9 cellular contexts compared by ENCODE assay signal in genomic region chr1:148733585-148734310, GRCh38. TPM values are rescaled to one million over a fixed set of nuclear protein-coding genes. Genes with fewer than 3 reads are reported as not detected.
DNase-seq lines count a peak whose midpoint lies in the region; ATAC-seq lines count a peak whose summit lies in the region.
"Not testable (repeated sequence)": the region's sequence is repeated elsewhere in the genome, so short reads cannot be mapped to it uniquely, and the experiment has no call there.
"Had no signal": no experiment of that assay in that cellular context is flagged by ENCODE, and none has a peak within 500 bp of the region (broad histone marks: within the 10 kb centered on the region; RNA-seq: fewer than 3 reads in every experiment).

No MANE protein-coding gene starts in this region.

- not testable (repeated sequence) for DNase-seq in activated CD8-positive, alpha-beta memory T cell treated with anti-CD3 and anti-CD28 coated beads, Interleukin-2, amount 10 ng/mL, durations not matched to agents 7 days and 5 days; natural killer cell treated with Interleukin-12 subunit alpha and Interleukin-12 subunit beta and Interleukin-15 and Interleukin-18, amount 100 ng/mL, for 72 hours (ENCODE audit: low spot score)

- not testable (repeated sequence) for H3K9me3 Mint-ChIP-seq in activated CD8-positive, alpha-beta memory T cell treated with anti-CD3 and anti-CD28 coated beads, Interleukin-2, amount 10 ng/mL, durations not matched to agents 7 days and 5 days (ENCODE audit: low read depth); natural killer cell treated with Interleukin-12 subunit alpha and Interleukin-12 subunit beta and Interleukin-15 and Interleukin-18, amount 100 ng/mL, for 72 hours

- H3K27me3 Mint-ChIP-seq in activated CD8-positive, alpha-beta memory T cell treated with anti-CD3 and anti-CD28 coated beads, Interleukin-2, amount 10 ng/mL, durations not matched to agents 7 days and 5 days; natural killer cell treated with Interleukin-12 subunit alpha and Interleukin-12 subunit beta and Interleukin-15 and Interleukin-18, amount 100 ng/mL, for 72 hours: not testable (repeated sequence)

- CTCF ChIA-PET in activated CD8-positive, alpha-beta memory T cell treated with anti-CD3 and anti-CD28 coated beads, Interleukin-2, amount 10 ng/mL, durations not matched to agents 7 days and 5 days (lab: Charles Lee): not testable (repeated sequence)

- H3K27ac Mint-ChIP-seq in activated CD8-positive, alpha-beta memory T cell treated with anti-CD3 and anti-CD28 coated beads, Interleukin-2, amount 10 ng/mL, durations not matched to agents 7 days and 5 days; natural killer cell treated with Interleukin-12 subunit alpha and Interleukin-12 subunit beta and Interleukin-15 and Interleukin-18, amount 100 ng/mL, for 72 hours: not testable (repeated sequence)

- H3K4me1 Mint-ChIP-seq in activated CD8-positive, alpha-beta memory T cell treated with anti-CD3 and anti-CD28 coated beads, Interleukin-2, amount 10 ng/mL, durations not matched to agents 7 days and 5 days; natural killer cell treated with Interleukin-12 subunit alpha and Interleukin-12 subunit beta and Interleukin-15 and Interleukin-18, amount 100 ng/mL, for 72 hours (ENCODE audit: low read depth in 2 of 2): not testable (repeated sequence)

- H3K4me3 Mint-ChIP-seq in activated CD8-positive, alpha-beta memory T cell treated with anti-CD3 and anti-CD28 coated beads, Interleukin-2, amount 10 ng/mL, durations not matched to agents 7 days and 5 days; natural killer cell treated with Interleukin-12 subunit alpha and Interleukin-12 subunit beta and Interleukin-15 and Interleukin-18, amount 100 ng/mL, for 72 hours: not testable (repeated sequence)

- H3K36me3 Mint-ChIP-seq in activated CD8-positive, alpha-beta memory T cell treated with anti-CD3 and anti-CD28 coated beads, Interleukin-2, amount 10 ng/mL, durations not matched to agents 7 days and 5 days; natural killer cell treated with Interleukin-12 subunit alpha and Interleukin-12 subunit beta and Interleukin-15 and Interleukin-18, amount 100 ng/mL, for 72 hours: not testable (repeated sequence)

- ATAC-seq in GM18502 (IDR thresholded peaks at IDR 0.05; ENCODE audit: poor library complexity, unreplicated experiment) (peak; percentile 68), GM19035 (IDR thresholded peaks at IDR 0.05; ENCODE audit: unreplicated experiment) (peak; percentile 72), GM21390 (IDR thresholded peaks at IDR 0.05; ENCODE audit: unreplicated experiment) (peak; percentile 78), HG02623 (IDR thresholded peaks at IDR 0.05; ENCODE audit: unreplicated experiment) (peak; percentile 65), HG03060 (IDR thresholded peaks at IDR 0.05; ENCODE audit: low read depth, unreplicated experiment) (peak; percentile 34), HG03439 (IDR thresholded peaks at IDR 0.05; ENCODE audit: unreplicated experiment) (peak; percentile 64)
- ATAC-seq in activated CD8-positive, alpha-beta memory T cell treated with anti-CD3 and anti-CD28 coated beads, Interleukin-2, amount 10 ng/mL, durations not matched to agents 7 days and 5 days: peak; percentile 83
- peak; percentile 73 to 82 for ATAC-seq in natural killer cell treated with Interleukin-12 subunit alpha and Interleukin-12 subunit beta and Interleukin-15 and Interleukin-18, amount 100 ng/mL, for 72 hours

RNA-seq across cellular contexts. Expression of gene NUDT4B, which starts 14.8 kb away (rescaled TPM):
- total RNA-seq in activated CD8-positive, alpha-beta memory T cell treated with anti-CD3 and anti-CD28 coated beads, Interleukin-2, amount 10 ng/mL, durations not matched to agents 7 days and 5 days: under 1 TPM in 1 of 2 experiments, not detected in 1; 0.84 TPM
- total RNA-seq in natural killer cell treated with Interleukin-12 subunit alpha and Interleukin-12 subunit beta and Interleukin-15 and Interleukin-18, amount 100 ng/mL, for 72 hours: 1 to 10 TPM; 2.4 to 3.1 TPM
- total RNA-seq: H1 had no signal
